10 cellular contexts compared by ENCODE assay signal in the genomic region with DNA sequence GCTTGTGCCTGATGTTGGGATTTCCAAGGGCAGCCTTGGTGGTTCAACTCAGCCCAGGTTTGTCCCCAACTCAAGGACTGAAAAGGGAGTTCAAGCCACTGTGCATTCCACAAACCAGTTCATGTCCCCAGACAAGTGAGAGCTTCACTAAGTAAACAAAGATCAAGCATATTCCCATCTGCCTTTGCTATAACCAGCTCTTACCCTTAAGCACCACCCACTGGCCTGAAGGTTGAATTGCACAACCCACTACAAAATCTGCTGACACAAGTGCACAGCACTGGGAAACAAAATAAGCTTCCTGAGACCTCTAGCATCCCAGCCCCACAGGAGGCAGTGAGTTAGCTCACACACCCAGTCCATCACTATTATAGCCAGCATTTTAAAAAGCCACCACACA.
DNase-seq lines count a peak whose midpoint lies in the region; ATAC-seq and TF ChIP-seq lines count a peak whose summit lies in the region.
"Had no signal": no experiment of that assay in that cellular context is flagged by ENCODE, and none has a peak within 500 bp of the region (broad histone marks: within the 10 kb centered on the region; RNA-seq: fewer than 3 reads in every experiment).

No MANE protein-coding gene starts in this region.

- H3K9me3 Mint-ChIP-seq in activated CD8-positive, alpha-beta T cell treated with anti-CD3 and anti-CD28 coated beads for 36 hours: no peaks in the 10 kb centered on the region

- TF ChIP-seq CTCF in LNCAP (IDR thresholded peaks at IDR 0.05) (peak; percentile 40), gastrocnemius medialis (IDR thresholded peaks at IDR 0.05 in 4 of 5, conservative IDR thresholded peaks at IDR 0.05 in 1 of 5) (no peak)
- TF ChIP-seq CTCF in activated CD8-positive, alpha-beta T cell treated with anti-CD3 and anti-CD28 coated beads for 36 hours (IDR thresholded peaks at IDR 0.05): no peak

- no peak overlapping the region for H3K27ac ChIP-seq in gastrocnemius medialis
- H3K27ac ChIP-seq: A549 had no signal

- POLR2A ChIA-PET in activated CD8-positive, alpha-beta T cell treated with anti-CD3 and anti-CD28 coated beads for 36 hours (lab: Charles Lee): no interaction called here

- H3K9me3 ChIP-seq in HAP-1 (no peaks in the 10 kb centered on the region), gastrocnemius medialis (no peaks in the 10 kb centered on the region)
- H3K9me3 ChIP-seq: A549 had no signal

- TF ChIP-seq POLR2A in gastrocnemius medialis (IDR thresholded peaks at IDR 0.05): no peak

- H3K27me3 ChIP-seq in HAP-1 (ENCODE audit: low read depth) (no peaks in the 10 kb centered on the region), gastrocnemius medialis (no peaks in the 10 kb centered on the region)

- ATAC-seq in activated CD8-positive, alpha-beta T cell treated with anti-CD3 and anti-CD28 coated beads for 36 hours: no peak
- no peak for ATAC-seq in gastrocnemius medialis
- no peak for ATAC-seq in activated CD4-positive, CD25-positive, alpha-beta regulatory T cell treated with anti-CD3 and anti-CD28 coated beads, Interleukin-2, amount 50 U/mL, for 24 hours

- H3K4me3 ChIP-seq in HAP-1: no peak overlapping the region
- no peak overlapping the region for H3K4me3 ChIP-seq in gastrocnemius medialis
- H3K4me3 ChIP-seq: A549 had no signal

- intact Hi-C loops in activated CD8-positive, alpha-beta T cell treated with anti-CD3 and anti-CD28 coated beads for 36 hours (cut with micrococcal nuclease): no loop called here
- intact Hi-C loops in gastrocnemius medialis (cut with DNase I; ENCODE audit: low total_unique reads): no loop called here

- H3K27ac Mint-ChIP-seq in activated CD8-positive, alpha-beta T cell treated with anti-CD3 and anti-CD28 coated beads for 36 hours: no peak overlapping the region
- H3K27ac Mint-ChIP-seq: activated B cell treated with CpG ODN at 0.5 μM for 24 hours had no signal

- no peaks in the 10 kb centered on the region for H3K4me1 ChIP-seq in HAP-1
- H3K4me1 ChIP-seq in gastrocnemius medialis: no peaks in the 10 kb centered on the region
- H3K4me1 ChIP-seq: A549 had no signal

- in situ Hi-C loops in HAP-1 (cut with MboI; ENCODE audit: low sequenced_read_pairs) (loop anchor here (25.0 kb wide), 1 partner anchor 429 kb away; no protein-coding TSS in a partner anchor), gastrocnemius medialis (cut with MboI; ENCODE audit: low sequenced_read_pairs in 4 of 4) (no loop called here)

- no peaks in the 10 kb centered on the region for H3K27me3 Mint-ChIP-seq in activated CD8-positive, alpha-beta T cell treated with anti-CD3 and anti-CD28 coated beads for 36 hours
- H3K27me3 Mint-ChIP-seq: activated B cell treated with CpG ODN at 0.5 μM for 24 hours had no signal

- no peak overlapping the region for H3K4me3 Mint-ChIP-seq in activated CD8-positive, alpha-beta T cell treated with anti-CD3 and anti-CD28 coated beads for 36 hours
- H3K4me3 Mint-ChIP-seq: activated B cell treated with CpG ODN at 0.5 μM for 24 hours had no signal

- CTCF ChIA-PET in activated CD8-positive, alpha-beta T cell treated with anti-CD3 and anti-CD28 coated beads for 36 hours (lab: Charles Lee): interaction anchor here (1.2 kb wide), 1 partner anchor 439 kb away, joined by 5 read pairs; no protein-coding TSS in a partner anchor

- H3K36me3 ChIP-seq in HAP-1 (replicated peaks) (no peaks in the 10 kb centered on the region), gastrocnemius medialis (no peaks in the 10 kb centered on the region)

- DNase-seq in NCI-H1417 (lab: John Stamatoyannopoulos, UW): peak in 2 of 3 experiments; percentile 27 to 32
- DNase-seq in NCI-H1417 treated with DMSO at 0.1 percent for 48 hours (lab: John Stamatoyannopoulos, UW): no peak
- peak; percentile 51 to 57 for DNase-seq in HAP-1 (ENCODE audit: low spot score in 2 of 2)
- peak; percentile 3 for DNase-seq in activated CD8-positive, alpha-beta T cell treated with anti-CD3 and anti-CD28 coated beads for 36 hours
- peak; percentile 54 for DNase-seq in midbrain (lab: John Stamatoyannopoulos, UW)
- DNase-seq in gastrocnemius medialis: no peak
- DNase-seq: activated B cell treated with CpG ODN at 0.5 μM for 24 hours had no signal

- no peaks in the 10 kb centered on the region for H3K4me1 Mint-ChIP-seq in activated CD8-positive, alpha-beta T cell treated with anti-CD3 and anti-CD28 coated beads for 36 hours (ENCODE audit: low read depth)
- H3K4me1 Mint-ChIP-seq: activated B cell treated with CpG ODN at 0.5 μM for 24 hours had no signal

- H3K36me3 Mint-ChIP-seq in activated CD8-positive, alpha-beta T cell treated with anti-CD3 and anti-CD28 coated beads for 36 hours (ENCODE audit: low read depth): no peaks in the 10 kb centered on the region

Comparison
In these comparisons a context has a peak if more than half of its experiments do, and no peak if none do; other contexts are left out.
1. DNase-seq: peak in NCI-H1417 (2 of 3), HAP-1 (2 of 2), activated CD8-positive, alpha-beta T cell treated with anti-CD3 and anti-CD28 coated beads for 36 hours (single experiment) and midbrain (single experiment); none in NCI-H1417 treated with DMSO at 0.1 percent for 48 hours (single experiment) and gastrocnemius medialis (0 of 2).